Comparison of ENCODE assay signal across 33 cellular contexts in the genomic region with DNA sequence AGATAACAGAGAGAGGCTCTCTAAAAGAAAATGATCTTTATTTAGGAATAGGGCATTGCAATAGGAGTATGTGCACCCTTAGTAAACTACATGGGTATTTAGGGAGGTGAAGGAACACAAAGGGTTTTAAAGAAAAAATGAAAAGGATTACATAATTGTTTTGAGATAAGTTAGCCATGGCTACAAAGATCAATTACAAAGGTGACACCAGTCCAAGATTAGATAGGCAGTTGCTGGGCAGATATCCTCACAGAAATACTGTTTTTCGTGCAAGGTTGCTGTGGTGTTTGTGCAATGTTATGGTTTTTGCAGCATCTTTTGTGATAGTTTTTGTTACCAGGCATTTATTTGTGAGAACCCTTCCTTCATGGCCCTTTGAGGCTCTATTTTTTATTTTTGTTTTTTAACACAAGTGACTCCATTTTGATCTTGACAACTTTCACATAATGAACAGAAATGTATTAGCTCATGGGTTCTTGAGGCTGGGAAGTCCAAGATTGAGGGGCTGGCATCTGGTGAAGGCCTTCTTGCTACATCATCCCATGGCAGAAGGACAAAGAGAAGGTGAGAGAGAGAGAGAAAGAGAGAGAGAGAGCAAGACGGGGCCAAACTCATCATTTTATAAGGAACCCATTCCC. TPM values are rescaled to one million over a fixed set of nuclear protein-coding genes. Genes with fewer than 3 reads are reported as not detected.
"Had no signal": no experiment of that assay in that cellular context is flagged by ENCODE, and none has a peak within 500 bp of the region (broad histone marks: within the 10 kb centered on the region; RNA-seq: fewer than 3 reads in every experiment).

No MANE protein-coding gene starts in this region.

- FAIRE-seq: urothelium cell line had no signal

- ATAC-seq: stimulated activated effector memory CD8-positive, alpha-beta T cell treated with anti-CD3 and anti-CD28 coated beads, Interleukin-12 subunit alpha, Interleukin-12 subunit beta, amount 100 ng/mL, for 72 hours; stimulated activated memory B cell treated with anti-CD40 and anti-IgM and Interleukin-4, amounts not matched to agents 10 μg/mL and 1 μg/mL and 100 μg/mL, for 72 hours; stimulated activated naive B cell treated with anti-CD40 and anti-IgM and Interleukin-4, amounts not matched to agents 10 μg/mL and 1 μg/mL and 100 μg/mL, for 72 hours; stimulated activated naive CD8-positive, alpha-beta T cell treated with anti-CD3 and anti-CD28 coated beads, Interleukin-15, amount 100 ng/mL, for 72 hours; stimulated activated naive CD8-positive, alpha-beta T cell treated with anti-CD3 and anti-CD28 coated beads, Interleukin-15, Interleukin-2, amounts not matched to agents 100 U/mL and 50 U/mL, for 24 hours; upper lobe of right lung had no signal

- H3K36me3 Mint-ChIP-seq: stimulated activated effector memory CD8-positive, alpha-beta T cell treated with anti-CD3 and anti-CD28 coated beads, Interleukin-12 subunit alpha, Interleukin-12 subunit beta, amount 100 ng/mL, for 72 hours; stimulated activated memory B cell treated with anti-CD40 and anti-IgM and Interleukin-4, amounts not matched to agents 10 μg/mL and 1 μg/mL and 100 μg/mL, for 72 hours; stimulated activated naive B cell treated with anti-CD40 and anti-IgM and Interleukin-4, amounts not matched to agents 10 μg/mL and 1 μg/mL and 100 μg/mL, for 72 hours; type B pancreatic cell had no signal

- H3K36me3 ChIP-seq: stomach, suprapubic skin, thoracic aorta, thyroid gland, tibial artery, transverse colon, upper lobe of left lung, upper lobe of right lung, uterus, vagina had no signal

- H3K4me1 ChIP-seq: stomach, suprapubic skin, testis, thyroid gland, tibial artery, tibial nerve, transverse colon, upper lobe of left lung, upper lobe of right lung, uterus, vagina had no signal

- H3K27ac Mint-ChIP-seq: stimulated activated effector memory CD8-positive, alpha-beta T cell treated with anti-CD3 and anti-CD28 coated beads, Interleukin-12 subunit alpha, Interleukin-12 subunit beta, amount 100 ng/mL, for 72 hours; stimulated activated memory B cell treated with anti-CD40 and anti-IgM and Interleukin-4, amounts not matched to agents 10 μg/mL and 1 μg/mL and 100 μg/mL, for 72 hours; stimulated activated naive B cell treated with anti-CD40 and anti-IgM and Interleukin-4, amounts not matched to agents 10 μg/mL and 1 μg/mL and 100 μg/mL, for 72 hours; stimulated activated naive CD8-positive, alpha-beta T cell treated with anti-CD3 and anti-CD28 coated beads, Interleukin-15, amount 100 ng/mL, for 72 hours; stimulated activated naive CD8-positive, alpha-beta T cell treated with anti-CD3 and anti-CD28 coated beads, Interleukin-15, Interleukin-2, amounts not matched to agents 100 ng/mL and 50 ng/mL, for 24 hours; type B pancreatic cell had no signal

- H3K4me3 Mint-ChIP-seq: stimulated activated effector memory CD8-positive, alpha-beta T cell treated with anti-CD3 and anti-CD28 coated beads, Interleukin-12 subunit alpha, Interleukin-12 subunit beta, amount 100 ng/mL, for 72 hours; stimulated activated memory B cell treated with anti-CD40 and anti-IgM and Interleukin-4, amounts not matched to agents 10 μg/mL and 1 μg/mL and 100 μg/mL, for 72 hours; stimulated activated naive B cell treated with anti-CD40 and anti-IgM and Interleukin-4, amounts not matched to agents 10 μg/mL and 1 μg/mL and 100 μg/mL, for 72 hours; stimulated activated naive CD8-positive, alpha-beta T cell treated with anti-CD3 and anti-CD28 coated beads, Interleukin-15, amount 100 ng/mL, for 72 hours; stimulated activated naive CD8-positive, alpha-beta T cell treated with anti-CD3 and anti-CD28 coated beads, Interleukin-15, Interleukin-2, amounts not matched to agents 100 ng/mL and 50 ng/mL, for 24 hours; type B pancreatic cell had no signal

- H3K27me3 Mint-ChIP-seq: stimulated activated memory B cell treated with anti-CD40 and anti-IgM and Interleukin-4, amounts not matched to agents 10 μg/mL and 1 μg/mL and 100 μg/mL, for 72 hours had no signal

- H3K9me3 Mint-ChIP-seq: stimulated activated effector memory CD8-positive, alpha-beta T cell treated with anti-CD3 and anti-CD28 coated beads, Interleukin-12 subunit alpha, Interleukin-12 subunit beta, amount 100 ng/mL, for 72 hours; stimulated activated memory B cell treated with anti-CD40 and anti-IgM and Interleukin-4, amounts not matched to agents 10 μg/mL and 1 μg/mL and 100 μg/mL, for 72 hours; stimulated activated naive B cell treated with anti-CD40 and anti-IgM and Interleukin-4, amounts not matched to agents 10 μg/mL and 1 μg/mL and 100 μg/mL, for 72 hours; stimulated activated naive CD8-positive, alpha-beta T cell treated with anti-CD3 and anti-CD28 coated beads, Interleukin-15, amount 100 ng/mL, for 72 hours; stimulated activated naive CD8-positive, alpha-beta T cell treated with anti-CD3 and anti-CD28 coated beads, Interleukin-15, Interleukin-2, amounts not matched to agents 100 ng/mL and 50 ng/mL, for 24 hours; type B pancreatic cell had no signal

- H3K27ac ChIP-seq: stomach, suprapubic skin, testis, thoracic aorta, thyroid gland, tibial artery, tibial nerve, transverse colon, upper lobe of left lung, upper lobe of right lung, uterus, vagina had no signal

- DNase-seq: stimulated activated CD4-positive, alpha-beta T cell treated with anti-CD3 and anti-CD28 coated beads, Interleukin-2, amount 100 ng/mL, for 48 hours; stimulated activated CD4-positive, alpha-beta T cell treated with anti-CD3 and anti-CD28 coated beads, Interleukin-4, amount 100 ng/mL, for 1 hour; stimulated activated CD4-positive, alpha-beta T cell treated with anti-CD3 and anti-CD28 coated beads, Interleukin-4, amount 100 ng/mL, for 24 hours; stimulated activated CD4-positive, alpha-beta T cell treated with anti-CD3 and anti-CD28 coated beads, Interleukin-4, amount 100 ng/mL, for 4 hours; stimulated activated CD8-positive, alpha-beta memory T cell treated with anti-CD3 and anti-CD28 coated beads, Interleukin-4, amount 100 ng/mL, for 48 hours; stimulated activated naive B cell treated with anti-CD40 and anti-IgM and Interleukin-4, amounts not matched to agents 10 μg/mL and 1 μg/mL and 100 μg/mL, for 72 hours; stimulated activated naive CD4-positive, alpha-beta T cell; stimulated activated naive CD4-positive, alpha-beta T cell treated with Interleukin-2 at 50 U/mL for 16 hours; stimulated activated naive CD8-positive, alpha-beta T cell treated with anti-CD3 and anti-CD28 coated beads, Interleukin-15, amount 100 ng/mL, for 72 hours; stimulated activated naive CD8-positive, alpha-beta T cell treated with anti-CD3 and anti-CD28 coated beads, Interleukin-15, Interleukin-2, amounts not matched to agents 100 U/mL and 50 U/mL, for 24 hours; stomach; substantia nigra; testis; thyroid gland; tibial artery; transverse colon; trophoblast cell; upper lobe of left lung; upper lobe of right lung; uterus had no signal

- H3K4me1 Mint-ChIP-seq: stimulated activated memory B cell treated with anti-CD40 and anti-IgM and Interleukin-4, amounts not matched to agents 10 μg/mL and 1 μg/mL and 100 μg/mL, for 72 hours; stimulated activated naive B cell treated with anti-CD40 and anti-IgM and Interleukin-4, amounts not matched to agents 10 μg/mL and 1 μg/mL and 100 μg/mL, for 72 hours had no signal

- H3K9me3 ChIP-seq: stomach, suprapubic skin, testis, thoracic aorta, thyroid gland, tibial artery, tibial nerve, transverse colon, upper lobe of left lung, upper lobe of right lung, uterus, vagina had no signal

- H3K27me3 ChIP-seq: stomach, suprapubic skin, testis, thyroid gland, tibial artery, tibial nerve, transverse colon, upper lobe of left lung, upper lobe of right lung, uterus, vagina had no signal

- H3K4me3 ChIP-seq: stomach, suprapubic skin, testis, thoracic aorta, thyroid gland, tibial artery, tibial nerve, transverse colon, upper lobe of left lung, upper lobe of right lung, uterus, vagina had no signal

RNA-seq across cellular contexts. Expression of a gene that starts 32.5 kb away (rescaled TPM):
- total RNA-seq: stomach, subcutaneous adipose tissue, suprapubic skin, temporal lobe, thoracic aorta, thyroid gland, tibial nerve, transverse colon, upper lobe of left lung, upper lobe of right lung, ureter, urinary bladder, uterus, vagina had no signal
- polyA plus RNA-seq: stomach, urinary bladder had no signal
